In the genomic region with DNA sequence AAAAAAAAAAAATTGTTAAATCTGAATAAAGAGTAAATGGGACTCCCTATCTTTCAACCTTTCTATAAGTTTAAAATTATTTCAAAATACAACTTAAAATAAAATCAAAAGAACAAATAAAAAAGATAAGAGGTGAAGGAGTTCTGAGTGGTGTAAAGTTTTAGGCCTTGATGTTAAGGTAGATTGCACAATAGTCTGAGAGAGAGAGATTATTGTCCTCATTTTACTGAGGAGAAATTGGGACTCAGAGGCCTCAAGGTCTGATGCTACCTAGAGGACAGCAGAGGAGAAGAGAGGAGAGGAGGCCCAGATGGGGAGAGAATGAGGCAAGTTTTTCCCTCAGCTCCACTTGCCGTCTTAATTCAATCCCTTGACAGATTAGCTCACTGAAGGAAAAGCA, we compare ENCODE assay signal across 1 cellular context.
TF ChIP-seq lines count a peak whose summit lies in the region.

No MANE protein-coding gene starts in this region.

TF ChIP-seq in HepG2, 621 proteins besides CTCF, POLR2A, EP300 and RAD21:
- TF ChIP-seq, protein P1, sequence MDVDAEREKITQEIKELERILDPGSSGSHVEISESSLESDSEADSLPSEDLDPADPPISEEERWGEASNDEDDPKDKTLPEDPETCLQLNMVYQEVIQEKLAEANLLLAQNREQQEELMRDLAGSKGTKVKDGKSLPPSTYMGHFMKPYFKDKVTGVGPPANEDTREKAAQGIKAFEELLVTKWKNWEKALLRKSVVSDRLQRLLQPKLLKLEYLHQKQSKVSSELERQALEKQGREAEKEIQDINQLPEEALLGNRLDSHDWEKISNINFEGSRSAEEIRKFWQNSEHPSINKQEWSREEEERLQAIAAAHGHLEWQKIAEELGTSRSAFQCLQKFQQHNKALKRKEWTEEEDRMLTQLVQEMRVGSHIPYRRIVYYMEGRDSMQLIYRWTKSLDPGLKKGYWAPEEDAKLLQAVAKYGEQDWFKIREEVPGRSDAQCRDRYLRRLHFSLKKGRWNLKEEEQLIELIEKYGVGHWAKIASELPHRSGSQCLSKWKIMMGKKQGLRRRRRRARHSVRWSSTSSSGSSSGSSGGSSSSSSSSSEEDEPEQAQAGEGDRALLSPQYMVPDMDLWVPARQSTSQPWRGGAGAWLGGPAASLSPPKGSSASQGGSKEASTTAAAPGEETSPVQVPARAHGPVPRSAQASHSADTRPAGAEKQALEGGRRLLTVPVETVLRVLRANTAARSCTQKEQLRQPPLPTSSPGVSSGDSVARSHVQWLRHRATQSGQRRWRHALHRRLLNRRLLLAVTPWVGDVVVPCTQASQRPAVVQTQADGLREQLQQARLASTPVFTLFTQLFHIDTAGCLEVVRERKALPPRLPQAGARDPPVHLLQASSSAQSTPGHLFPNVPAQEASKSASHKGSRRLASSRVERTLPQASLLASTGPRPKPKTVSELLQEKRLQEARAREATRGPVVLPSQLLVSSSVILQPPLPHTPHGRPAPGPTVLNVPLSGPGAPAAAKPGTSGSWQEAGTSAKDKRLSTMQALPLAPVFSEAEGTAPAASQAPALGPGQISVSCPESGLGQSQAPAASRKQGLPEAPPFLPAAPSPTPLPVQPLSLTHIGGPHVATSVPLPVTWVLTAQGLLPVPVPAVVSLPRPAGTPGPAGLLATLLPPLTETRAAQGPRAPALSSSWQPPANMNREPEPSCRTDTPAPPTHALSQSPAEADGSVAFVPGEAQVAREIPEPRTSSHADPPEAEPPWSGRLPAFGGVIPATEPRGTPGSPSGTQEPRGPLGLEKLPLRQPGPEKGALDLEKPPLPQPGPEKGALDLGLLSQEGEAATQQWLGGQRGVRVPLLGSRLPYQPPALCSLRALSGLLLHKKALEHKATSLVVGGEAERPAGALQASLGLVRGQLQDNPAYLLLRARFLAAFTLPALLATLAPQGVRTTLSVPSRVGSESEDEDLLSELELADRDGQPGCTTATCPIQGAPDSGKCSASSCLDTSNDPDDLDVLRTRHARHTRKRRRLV (CRISPR knock-in tag; IDR thresholded peaks at IDR 0.05), result no peak
- TF ChIP-seq CEBPB (IDR thresholded peaks at IDR 0.05; ENCODE audit: borderline replicate concordance, low read depth, low read length), result peak; percentile 67; the same call in 1 of the 2 replicates
